ENCODE assay signal across 1 cellular context in the genomic region with DNA sequence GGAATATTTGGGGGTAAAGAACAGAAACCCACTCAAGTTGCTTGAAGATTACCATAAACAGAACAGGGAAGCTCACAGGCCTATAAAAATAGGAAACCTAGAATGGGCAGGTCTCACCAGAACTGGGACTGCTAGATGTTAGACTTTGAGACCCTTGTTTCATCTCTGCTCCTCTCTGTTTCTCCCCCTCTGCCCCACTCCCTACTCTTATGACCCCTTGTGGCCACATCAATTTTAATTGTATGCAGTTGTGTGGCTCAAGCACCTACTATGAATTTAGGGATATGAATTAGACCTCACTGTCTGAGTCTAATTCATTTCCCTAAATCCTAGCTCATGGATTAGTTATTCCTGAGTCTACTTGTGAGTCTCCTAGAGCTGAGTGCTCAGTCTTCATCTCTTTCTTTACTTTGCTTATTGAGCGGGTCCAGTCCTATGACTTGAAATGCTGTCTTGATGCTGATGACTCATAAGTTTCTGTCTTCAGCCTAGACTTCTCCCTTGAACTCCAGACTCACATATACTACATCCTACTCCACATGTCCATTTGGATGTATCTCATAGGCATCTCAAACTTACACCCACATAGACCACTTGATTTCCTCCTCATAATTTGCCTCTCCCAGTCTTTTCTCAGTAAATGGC.
TF ChIP-seq lines count a peak whose summit lies in the region.

No MANE protein-coding gene starts in this region.

TF ChIP-seq in HepG2, 621 proteins besides CTCF, POLR2A, EP300 and RAD21 (continued from another document):
- TF ChIP-seq POGZ (CRISPR knock-in tag; IDR thresholded peaks at IDR 0.05) = 0 out of 2 replicates have a peak, but pooled peaks have one; percentile 25
- 0 out of 2 replicates have a peak, but pooled peaks have one; percentile 8 for TF ChIP-seq ARID5B (CRISPR knock-in tag; IDR thresholded peaks at IDR 0.05)
- TF ChIP-seq SP4 (CRISPR knock-in tag; IDR thresholded peaks at IDR 0.05) = no peak
